In genomic region chr3:140031170-140031569, GRCh38 we compare ENCODE assay signal across 25 cellular contexts.
"Had no signal": no experiment of that assay in that cellular context is flagged by ENCODE, and none has a peak within 500 bp of the region (broad histone marks: within the 10 kb centered on the region; RNA-seq: fewer than 3 reads in every experiment).

No MANE protein-coding gene starts in this region.

- FAIRE-seq: endometrium, kidney had no signal

- H3K4me1 Mint-ChIP-seq: naive thymus-derived CD4-positive, alpha-beta T cell; stimulated activated memory B cell treated with anti-CD40 and anti-IgM and Interleukin-4, amounts not matched to agents 10 μg/mL and 1 μg/mL and 100 μg/mL, for 72 hours had no signal

- DNase-seq: colonic mucosa; effector memory CD4-positive, alpha-beta T cell; gastrocnemius medialis; head of caudate nucleus; kidney; mesenchymal stem cell; mucosa of descending colon; naive thymus-derived CD4-positive, alpha-beta T cell; nucleus accumbens; stimulated activated CD4-positive, alpha-beta T cell treated with anti-CD3 and anti-CD28 coated beads, Interleukin-4, amount 100 ng/mL, for 4 hours; stimulated activated naive CD8-positive, alpha-beta T cell treated with anti-CD3 and anti-CD28 coated beads, Interleukin-15, Interleukin-2, amounts not matched to agents 100 U/mL and 50 U/mL, for 24 hours; substantia nigra; testis; tibial artery had no signal

- H3K4me3 ChIP-seq: colonic mucosa, gastrocnemius medialis, mucosa of descending colon, neural progenitor cell, prostate gland, right atrium auricular region, testis, tibial artery had no signal

- H3K27ac Mint-ChIP-seq: dendritic cell treated with granulocyte-macrophage colony-stimulating factor and Interleukin-4, amounts not matched to agents 40 ng/mL and 50 ng/mL, for 4 days; mesothelial cell of epicardium; naive thymus-derived CD4-positive, alpha-beta T cell; nephron; neural progenitor cell; stimulated activated memory B cell treated with anti-CD40 and anti-IgM and Interleukin-4, amounts not matched to agents 10 μg/mL and 1 μg/mL and 100 μg/mL, for 72 hours; type B pancreatic cell had no signal

- H3K27ac ChIP-seq: colonic mucosa, gastrocnemius medialis, neural progenitor cell, prostate gland, right atrium auricular region, testis, tibial artery had no signal

- ATAC-seq: gastrocnemius medialis; left lobe of liver; mucosa of descending colon; naive thymus-derived CD4-positive, alpha-beta T cell; sciatic nerve; stimulated activated memory B cell treated with anti-CD40 and anti-IgM and Interleukin-4, amounts not matched to agents 10 μg/mL and 1 μg/mL and 100 μg/mL, for 72 hours; stimulated activated naive CD8-positive, alpha-beta T cell treated with anti-CD3 and anti-CD28 coated beads, Interleukin-15, Interleukin-2, amounts not matched to agents 100 U/mL and 50 U/mL, for 24 hours had no signal

- H3K4me3 Mint-ChIP-seq: dendritic cell treated with granulocyte-macrophage colony-stimulating factor and Interleukin-4, amounts not matched to agents 40 ng/mL and 50 ng/mL, for 4 days; mesothelial cell of epicardium; naive thymus-derived CD4-positive, alpha-beta T cell; nephron; neural progenitor cell; stimulated activated memory B cell treated with anti-CD40 and anti-IgM and Interleukin-4, amounts not matched to agents 10 μg/mL and 1 μg/mL and 100 μg/mL, for 72 hours; type B pancreatic cell had no signal

- H3K4me2 ChIP-seq: neural progenitor cell had no signal

- H3K4me1 ChIP-seq: colonic mucosa, gastrocnemius medialis, prostate gland, right atrium auricular region, testis, tibial artery had no signal

- H3K9me3 Mint-ChIP-seq: dendritic cell treated with granulocyte-macrophage colony-stimulating factor and Interleukin-4, amounts not matched to agents 40 ng/mL and 50 ng/mL, for 4 days; mesothelial cell of epicardium; nephron; neural progenitor cell; stimulated activated memory B cell treated with anti-CD40 and anti-IgM and Interleukin-4, amounts not matched to agents 10 μg/mL and 1 μg/mL and 100 μg/mL, for 72 hours; type B pancreatic cell had no signal

- H3K36me3 ChIP-seq: colonic mucosa, gastrocnemius medialis, neural progenitor cell, prostate gland, right atrium auricular region, tibial artery had no signal

- H2AFZ ChIP-seq: neural progenitor cell had no signal

- H3K27me3 ChIP-seq: colonic mucosa, gastrocnemius medialis, neural progenitor cell, right atrium auricular region, testis, tibial artery had no signal

- H3K9me3 ChIP-seq: colonic mucosa, gastrocnemius medialis, mucosa of descending colon, prostate gland, right atrium auricular region, testis, tibial artery had no signal

- H3K36me3 Mint-ChIP-seq: mesothelial cell of epicardium; naive thymus-derived CD4-positive, alpha-beta T cell; neural progenitor cell; stimulated activated memory B cell treated with anti-CD40 and anti-IgM and Interleukin-4, amounts not matched to agents 10 μg/mL and 1 μg/mL and 100 μg/mL, for 72 hours; type B pancreatic cell had no signal

- H3K9ac ChIP-seq: neural progenitor cell had no signal

- H3K27me3 Mint-ChIP-seq: stimulated activated memory B cell treated with anti-CD40 and anti-IgM and Interleukin-4, amounts not matched to agents 10 μg/mL and 1 μg/mL and 100 μg/mL, for 72 hours had no signal
